19 cellular contexts compared by ENCODE assay signal in the genomic region with DNA sequence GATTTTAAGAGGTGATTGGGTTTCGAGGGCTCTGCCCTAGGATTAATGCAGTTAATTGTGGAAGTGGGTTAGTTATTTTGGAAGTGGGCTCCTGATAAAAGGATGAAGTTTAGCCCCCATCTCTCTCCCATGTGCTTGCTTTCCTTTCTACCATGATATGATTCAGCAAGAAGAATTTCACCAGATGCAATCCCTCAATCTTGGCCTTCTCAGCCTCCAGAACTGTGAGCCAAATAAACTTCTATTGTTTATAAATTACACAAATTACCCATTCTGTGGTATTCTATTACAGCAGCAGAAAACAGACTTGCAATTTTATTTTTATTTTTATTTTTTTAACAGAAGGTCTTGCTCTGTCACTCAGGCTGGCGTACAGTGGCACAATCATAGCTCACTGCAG.
"Had no signal": no experiment of that assay in that cellular context is flagged by ENCODE, and none has a peak within 500 bp of the region (broad histone marks: within the 10 kb centered on the region; RNA-seq: fewer than 3 reads in every experiment).

No MANE protein-coding gene starts in this region.

- H3K4me1 Mint-ChIP-seq: activated T-helper 17 cell treated with anti-CD3 and anti-CD28 coated beads, Interleukin-2, amount 50 U/mL, for 72 hours; memory B cell had no signal

- H3K27ac Mint-ChIP-seq: activated T-helper 17 cell treated with anti-CD3 and anti-CD28 coated beads, Interleukin-2, amount 50 U/mL, for 72 hours; memory B cell; natural killer cell treated with Interleukin-12 subunit alpha and Interleukin-12 subunit beta and Interleukin-15 and Interleukin-18, amount 100 ng/mL, for 72 hours had no signal

- H3K4me3 Mint-ChIP-seq: activated T-helper 17 cell treated with anti-CD3 and anti-CD28 coated beads, Interleukin-2, amount 50 U/mL, for 72 hours; memory B cell; natural killer cell treated with Interleukin-12 subunit alpha and Interleukin-12 subunit beta and Interleukin-15 and Interleukin-18, amount 100 ng/mL, for 72 hours had no signal

- H3K9me3 Mint-ChIP-seq: activated T-helper 17 cell treated with anti-CD3 and anti-CD28 coated beads, Interleukin-2, amount 50 U/mL, for 72 hours; natural killer cell treated with Interleukin-12 subunit alpha and Interleukin-12 subunit beta and Interleukin-15 and Interleukin-18, amount 100 ng/mL, for 72 hours had no signal

- FAIRE-seq: bronchial epithelial cell, endometrium, kidney had no signal

- DNase-seq: activated CD4-positive, alpha-beta T cell treated with anti-CD3 and anti-CD28 coated beads for 1 hour; activated CD4-positive, alpha-beta T cell treated with anti-CD3 and anti-CD28 coated beads, Interleukin-2, amount 50 U/mL, for 48 hours; activated naive CD4-positive, alpha-beta T cell treated with Interleukin-2 at 50 U/mL for 16 hours; kidney; left ventricle myocardium superior; nucleus accumbens; posterior cingulate gyrus; stimulated activated CD4-positive, alpha-beta T cell treated with anti-CD3 and anti-CD28 coated beads, Interleukin-4, amount 100 ng/mL, for 4 hours; stimulated activated CD8-positive, alpha-beta memory T cell treated with anti-CD3 and anti-CD28 coated beads, Interleukin-4, amount 100 ng/mL, for 48 hours; stimulated activated naive CD4-positive, alpha-beta T cell treated with Interleukin-2 at 50 U/mL for 16 hours; transverse colon had no signal

- ATAC-seq: activated T-helper 17 cell treated with anti-CD3 and anti-CD28 coated beads, Interleukin-2, amount 50 U/mL, for 72 hours; left ventricle myocardium superior; natural killer cell treated with Interleukin-12 subunit alpha and Interleukin-12 subunit beta and Interleukin-15 and Interleukin-18, amount 100 ng/mL, for 72 hours had no signal

- H3K36me3 ChIP-seq: ascending aorta, right atrium auricular region, transverse colon had no signal

- H3K9me3 ChIP-seq: ascending aorta, right atrium auricular region, transverse colon had no signal

- H3K27me3 ChIP-seq: ascending aorta, right atrium auricular region, transverse colon had no signal

- H3K4me3 ChIP-seq: ascending aorta, right atrium auricular region, skin epidermis, transverse colon had no signal

- H3K27ac ChIP-seq: ascending aorta, right atrium auricular region, transverse colon had no signal

- H3K4me1 ChIP-seq: ascending aorta, right atrium auricular region, transverse colon had no signal

- H3K36me3 Mint-ChIP-seq: memory B cell; natural killer cell treated with Interleukin-12 subunit alpha and Interleukin-12 subunit beta and Interleukin-15 and Interleukin-18, amount 100 ng/mL, for 72 hours had no signal
